ENCODE assay signal across 8 cellular contexts in genomic region chr7:32963880-32964301, GRCh38. TPM values are rescaled to one million over a fixed set of nuclear protein-coding genes. Genes with fewer than 3 reads are reported as not detected.
DNase-seq lines count a peak whose midpoint lies in the region; TF ChIP-seq lines count a peak whose summit lies in the region.
"Not testable (repeated sequence)": the region's sequence is repeated elsewhere in the genome, so short reads cannot be mapped to it uniquely, and the experiment has no call there.

No MANE protein-coding gene starts in this region.

- H3K4me3 Mint-ChIP-seq in glutamatergic neuron (ENCODE audit: unreplicated experiment): not testable (repeated sequence)

- not testable (repeated sequence) for TF ChIP-seq RAD21 in SK-N-SH (IDR thresholded peaks at IDR 0.05; ENCODE audit: low read length)

- not testable (repeated sequence) for H3K9me3 Mint-ChIP-seq in glutamatergic neuron (ENCODE audit: unreplicated experiment)

- not testable (repeated sequence) for H3K9me2 ChIP-seq in Karpas-422 (replicated peaks; ENCODE audit: insufficient read depth, low read length); SK-N-SH; hepatocyte (replicated peaks; ENCODE audit: insufficient read depth)

- POLR2A ChIA-PET in SK-N-SH (lab: Yijun Ruan, JAX): not testable (repeated sequence)

- 72% methylated on average over 5 of the region's 5 CpGs for WGBS in SK-N-SH (ENCODE audit: low lambda C conversion rate)
- WGBS in hepatocyte (ENCODE audit: low lambda C conversion rate, missing lambda C conversion rate): 56% methylated on average over 5 of the region's 5 CpGs

- H3F3A ChIP-seq in SK-N-SH (replicated peaks; ENCODE audit: insufficient read depth): not testable (repeated sequence)

- H3K9me3 ChIP-seq in BE2C; Karpas-422 (ENCODE audit: low read length); SK-N-SH; hepatocyte (ENCODE audit: low read depth): not testable (repeated sequence)

- not testable (repeated sequence) for H2AFZ ChIP-seq in Karpas-422 (ENCODE audit: low read length); SK-N-SH (ENCODE audit: low read depth); hepatocyte

- not testable (repeated sequence) for H3K36me3 ChIP-seq in BE2C; Karpas-422 (ENCODE audit: insufficient read depth, low read length); SK-N-SH (replicated peaks in 1 of 2; ENCODE audit: control insufficient read depth in 1 of 2, insufficient read depth in 2 of 2, low read length in 1 of 2); hepatocyte (replicated peaks; ENCODE audit: insufficient read depth, low read depth)

- H3K4me1 ChIP-seq in BE2C; Karpas-422 (ENCODE audit: low read length); hepatocyte (ENCODE audit: insufficient read depth): not testable (repeated sequence)
- peaks cover 5 to 10% of the 10 kb centered on the region in 2 experiments; a peak in 2 of 4 replicates for H3K4me1 ChIP-seq in SK-N-SH (ENCODE audit: control insufficient read depth in 1 of 2, insufficient read depth in 2 of 2, low read depth in 1 of 2, low read length in 1 of 2)

- not testable (repeated sequence) for H3K4me1 Mint-ChIP-seq in glutamatergic neuron (ENCODE audit: low read depth, unreplicated experiment)

- peak overlapping the region; percentile 31; the same call in 1 of the 2 replicates for H3K4me3 ChIP-seq in BE2C (ENCODE audit: low read depth, low read length)
- H3K4me3 ChIP-seq in Karpas-422 (ENCODE audit: low read length); SK-N-SH (ENCODE audit: low read depth in 2 of 2, low read length in 1 of 2); hepatocyte: not testable (repeated sequence)

- H4K20me1 ChIP-seq in Karpas-422 (ENCODE audit: insufficient read depth, low read depth, low read length); SK-N-SH (ENCODE audit: insufficient read depth); hepatocyte (ENCODE audit: insufficient read depth, poor library complexity, severe bottlenecking): not testable (repeated sequence)

- H3K27ac ChIP-seq in Karpas-422 (ENCODE audit: low read length); SK-N-SH (ENCODE audit: low read depth in 2 of 2, low read length in 1 of 2); hepatocyte: not testable (repeated sequence)

- not testable (repeated sequence) for H3K9ac ChIP-seq in Karpas-422 (ENCODE audit: low read length); SK-N-SH

- H3K4me2 ChIP-seq in Karpas-422 (ENCODE audit: low read depth, low read length, poor library complexity, severe bottlenecking) (peak overlapping the region; percentile 11), hepatocyte (peak overlapping the region; percentile 24)
- H3K4me2 ChIP-seq in SK-N-SH: not testable (repeated sequence)

- not testable (repeated sequence) for H3K36me3 Mint-ChIP-seq in glutamatergic neuron (ENCODE audit: unreplicated experiment)

- not testable (repeated sequence) for H3K27me3 Mint-ChIP-seq in glutamatergic neuron (ENCODE audit: unreplicated experiment)

- TF ChIP-seq CTCF in BE2C (IDR thresholded peaks at IDR 0.05; ENCODE audit: low read depth, low read length); SK-N-SH (IDR thresholded peaks at IDR 0.05); glutamatergic neuron (IDR thresholded peaks at IDR 0.05; ENCODE audit: partially characterized antibody, unreplicated experiment); hepatocyte (IDR thresholded peaks at IDR 0.05; ENCODE audit: poor library complexity): not testable (repeated sequence)

- DNase-seq in BE2C (peak; percentile 68), Karpas-422 (peak; percentile 58), NCI-H2081 (lab: John Stamatoyannopoulos, UW) (peak; percentile 20 to 58), NCI-H82 (lab: John Stamatoyannopoulos, UW) (peak; percentile 35), SK-N-SH (peak; percentile 39), glutamatergic neuron (peak; percentile 29), retina (peak; percentile 65)
- DNase-seq in hepatocyte (ENCODE audit: low spot score): not testable (repeated sequence)

- CTCF ChIA-PET in SK-N-SH (lab: Yijun Ruan, JAX): interaction anchor here (0.9 to 1.5 kb wide), 2 partner anchors 64 to 144 kb away, joined by 3 read pairs; no protein-coding TSS in a partner anchor

- not testable (repeated sequence) for H3K27ac Mint-ChIP-seq in glutamatergic neuron (ENCODE audit: unreplicated experiment)

- H3K27me3 ChIP-seq in BE2C; Karpas-422 (ENCODE audit: low read length); SK-N-SH (ENCODE audit: insufficient read depth); hepatocyte: not testable (repeated sequence)

- TF ChIP-seq EP300 in SK-N-SH (IDR thresholded peaks at IDR 0.05; ENCODE audit: borderline replicate concordance in 1 of 2, low read depth in 1 of 2, low read length in 1 of 2): not testable (repeated sequence)

- not testable (repeated sequence) for H3K79me2 ChIP-seq in Karpas-422 (ENCODE audit: low read length)
- H3K79me2 ChIP-seq in SK-N-SH (ENCODE audit: insufficient read depth) (peaks cover 58% of the 10 kb centered on the region), hepatocyte (peaks cover 25% of the 10 kb centered on the region)

RNA-seq across cellular contexts. Expression of gene FKBP9, which starts 6.7 kb away (rescaled TPM):
- polyA plus RNA-seq in BE2C (2012; ENCODE audit: insufficient read depth, insufficient read length, low read depth): 25.8 TPM
- total RNA-seq in Karpas-422 (2014; rRNA removed; shearing (Covaris generic); ENCODE audit: low replicate concordance): not detected in 2 replicates
- 211 and 219 TPM in 2 replicates for polyA plus RNA-seq in SK-N-SH (2012; rRNA removed)
- polyA plus RNA-seq in SK-N-SH (2012; cell fraction: cytosol; rRNA removed): 262 TPM in 2 replicates
- 143 and 147 TPM in 2 replicates for polyA plus RNA-seq in SK-N-SH (2012; cell fraction: nucleus; rRNA removed)
- total RNA-seq in glutamatergic neuron (ENCODE audit: unreplicated experiment): 90.7 TPM
- 91.2 and 109 TPM in 2 replicates for total RNA-seq in hepatocyte
- polyA plus RNA-seq in hepatocyte: 81.5 and 88.8 TPM in 2 replicates

Comparison
In these comparisons a context has a peak if more than half of its experiments do, and no peak if none do; other contexts are left out.
1. RNA of gene FKBP9, which starts 6.7 kb away (total RNA-seq): 91.2 to 109 TPM in hepatocyte and 90.7 TPM in glutamatergic neuron (single experiment); not detected in Karpas-422; every median in the first group is over 10 times any median in the second.